Comparison of ENCODE assay signal across 22 cellular contexts in the genomic region with DNA sequence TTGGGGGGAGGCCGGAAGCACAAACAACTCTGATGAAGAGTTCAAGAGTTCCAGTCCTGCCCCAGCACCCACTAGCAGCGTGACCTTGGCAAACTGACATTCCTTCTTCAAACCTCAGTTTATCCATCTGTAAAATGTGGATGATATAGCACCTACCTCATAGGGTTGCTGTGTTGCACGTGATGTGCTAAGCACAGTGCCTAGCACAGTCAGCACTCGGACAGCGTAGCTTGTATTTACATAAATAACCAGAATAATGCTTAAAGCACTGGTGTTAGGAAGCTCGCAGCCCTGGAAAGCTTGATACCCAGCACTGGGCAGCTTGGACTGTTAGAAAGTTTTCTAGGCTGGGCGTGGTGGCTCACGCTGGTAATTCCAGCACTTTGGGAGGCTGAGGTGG.
"Had no signal": no experiment of that assay in that cellular context is flagged by ENCODE, and none has a peak within 500 bp of the region (broad histone marks: within the 10 kb centered on the region; RNA-seq: fewer than 3 reads in every experiment).

No MANE protein-coding gene starts in this region.

- H3K36me3 ChIP-seq: neural progenitor cell, pancreas, suprapubic skin, thyroid gland had no signal

- DNase-seq: cerebellar nuclear complex; dermis blood vessel endothelial cell; erythroblast; foreskin keratinocyte; hippocampal formation; kidney glomerular epithelial cell; mesenchymal stem cell; midbrain; nucleus accumbens; stimulated activated CD4-positive, alpha-beta T cell treated with anti-CD3 and anti-CD28 coated beads, Interleukin-4, amount 100 ng/mL, for 1 hour; stimulated activated CD8-positive, alpha-beta memory T cell treated with anti-CD3 and anti-CD28 coated beads, Interleukin-4, amount 100 ng/mL, for 48 hours; stimulated activated naive CD8-positive, alpha-beta T cell treated with anti-CD3 and anti-CD28 coated beads, Interleukin-15, Interleukin-2, amounts not matched to agents 100 U/mL and 50 U/mL, for 24 hours; thyroid gland had no signal

- H3K27me3 ChIP-seq: foreskin keratinocyte, pancreas, suprapubic skin, thyroid gland had no signal

- ATAC-seq: foreskin keratinocyte; left lobe of liver; lower lobe of right lung; natural killer cell treated with Interleukin-12 subunit alpha and Interleukin-12 subunit beta and Interleukin-15 and Interleukin-18, amount 100 ng/mL, for 72 hours; pancreas; psoas muscle; stimulated activated effector memory CD8-positive, alpha-beta T cell treated with anti-CD3 and anti-CD28 coated beads, Interleukin-12 subunit alpha, Interleukin-12 subunit beta, amount 100 ng/mL, for 72 hours; stimulated activated naive CD8-positive, alpha-beta T cell treated with anti-CD3 and anti-CD28 coated beads, Interleukin-15, Interleukin-2, amounts not matched to agents 100 U/mL and 50 U/mL, for 24 hours had no signal

- H3K4me1 ChIP-seq: foreskin keratinocyte, neural progenitor cell, pancreas, psoas muscle had no signal

- H3K9me3 ChIP-seq: lower lobe of right lung, pancreas, psoas muscle, suprapubic skin, thyroid gland had no signal

- H3K4me3 ChIP-seq: lower lobe of right lung, neural progenitor cell, pancreas, psoas muscle, smooth muscle cell, suprapubic skin, thyroid gland had no signal

- H3K27ac ChIP-seq: foreskin keratinocyte, lower lobe of right lung, neural progenitor cell, pancreas, psoas muscle, suprapubic skin, thyroid gland had no signal
